ENCODE assay signal across 18 cellular contexts in the genomic region with DNA sequence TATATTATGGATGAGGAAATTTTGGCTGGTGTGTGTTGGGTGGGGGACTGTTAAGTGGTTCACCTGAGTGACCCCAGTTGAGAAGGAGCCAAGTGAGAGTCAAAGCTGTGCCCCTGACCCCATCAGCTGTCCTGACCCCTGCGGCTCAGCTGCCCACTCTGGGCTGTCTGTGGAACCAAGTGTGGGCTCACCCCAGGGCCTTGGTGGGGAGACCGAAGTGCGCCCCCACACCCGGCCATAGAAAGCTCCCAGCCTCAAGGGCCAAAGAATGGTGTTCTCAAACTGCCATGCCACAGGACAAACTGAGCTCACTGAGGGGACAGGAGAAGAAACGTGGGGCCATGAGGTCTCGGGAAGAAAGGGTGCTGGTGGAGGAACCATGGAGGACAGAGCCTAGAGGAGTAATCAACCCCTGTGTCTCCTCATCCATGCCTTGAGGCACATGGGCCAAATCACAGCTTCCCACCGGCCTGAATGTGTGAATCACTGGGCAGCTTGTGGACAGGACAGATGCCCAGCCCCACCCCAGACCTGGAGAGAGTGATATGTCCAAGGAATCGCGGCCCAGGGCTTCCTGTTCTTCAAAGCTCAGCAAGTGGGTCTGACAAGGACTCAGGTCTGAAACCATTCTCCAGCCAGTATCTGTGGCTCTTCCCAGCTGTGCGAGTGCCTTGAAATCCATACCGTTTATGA.
"Had no signal": no experiment of that assay in that cellular context is flagged by ENCODE, and none has a peak within 500 bp of the region (broad histone marks: within the 10 kb centered on the region; RNA-seq: fewer than 3 reads in every experiment).

No MANE protein-coding gene starts in this region.

- DNase-seq: caudate nucleus; effector CD4-positive, alpha-beta T cell; erythroblast; foreskin fibroblast; kidney glomerular epithelial cell; left ventricle myocardium inferior; pancreas; psoas muscle; T-helper 9 cell had no signal

- H3K4me3 Mint-ChIP-seq: brain; dendritic cell treated with granulocyte-macrophage colony-stimulating factor and Interleukin-4, amounts not matched to agents 40 ng/mL and 50 ng/mL, for 4 days; natural killer cell treated with Interleukin-12 subunit alpha and Interleukin-12 subunit beta and Interleukin-15 and Interleukin-18, amount 100 ng/mL, for 72 hours; type B pancreatic cell had no signal

- H3K9me3 ChIP-seq: left ventricle myocardium inferior, neutrophil, pancreas, psoas muscle, right atrium auricular region, thoracic aorta, vagina had no signal

- H3K9me3 Mint-ChIP-seq: natural killer cell treated with Interleukin-12 subunit alpha and Interleukin-12 subunit beta and Interleukin-15 and Interleukin-18, amount 100 ng/mL, for 72 hours; type B pancreatic cell had no signal

- H3K27me3 Mint-ChIP-seq: brain had no signal

- H3K27ac ChIP-seq: left ventricle myocardium inferior, neutrophil, pancreas, psoas muscle, right atrium auricular region, thoracic aorta, vagina had no signal

- H3K4me3 ChIP-seq: left ventricle myocardium inferior, pancreas, psoas muscle, right atrium auricular region, thoracic aorta, vagina had no signal

- H3K36me3 Mint-ChIP-seq: brain; natural killer cell treated with Interleukin-12 subunit alpha and Interleukin-12 subunit beta and Interleukin-15 and Interleukin-18, amount 100 ng/mL, for 72 hours; type B pancreatic cell had no signal

- H3K36me3 ChIP-seq: left ventricle myocardium inferior, neutrophil, pancreas, right atrium auricular region, thoracic aorta, vagina had no signal

- H3K27me3 ChIP-seq: neutrophil, pancreas, right atrium auricular region, vagina had no signal

- ATAC-seq: pancreas, psoas muscle had no signal

- H3K27ac Mint-ChIP-seq: activated T-cell treated with anti-CD3 and anti-CD28 coated beads, Interleukin-2, amount 50 U/mL, for 72 hours; brain; dendritic cell treated with granulocyte-macrophage colony-stimulating factor and Interleukin-4, amounts not matched to agents 40 ng/mL and 50 ng/mL, for 4 days; natural killer cell treated with Interleukin-12 subunit alpha and Interleukin-12 subunit beta and Interleukin-15 and Interleukin-18, amount 100 ng/mL, for 72 hours; type B pancreatic cell had no signal
